In genomic region chr9:132943677-132944293, GRCh38 we compare ENCODE assay signal across 8 cellular contexts. TPM values are rescaled to one million over a fixed set of nuclear protein-coding genes. Genes with fewer than 3 reads are reported as not detected.
DNase-seq lines count a peak whose midpoint lies in the region; ATAC-seq and TF ChIP-seq lines count a peak whose summit lies in the region.

No MANE protein-coding gene starts in this region.

- in situ Hi-C loops in brain microvascular endothelial cell (cut with HindIII; ENCODE audit: low pct_ligation_motif_present, low sequenced_read_pairs), result no loop called here

- POLR2A ChIA-PET in BJ (lab: Charles Lee), result no interaction called here

- TF ChIP-seq POLR2A in lower leg skin (IDR thresholded peaks at IDR 0.05), result no peak
- TF ChIP-seq POLR2A in upper lobe of left lung (IDR thresholded peaks at IDR 0.05), result no peak

- CTCF ChIA-PET in BJ (lab: Yijun Ruan, JAX), result interaction anchor here (0.6 to 2.2 kb wide), 9 partner anchors 9 to 159 kb away, joined by 3 to 9 read pairs (median 3); no protein-coding TSS in a partner anchor

- TF ChIP-seq CTCF in BJ (IDR thresholded peaks at IDR 0.05; ENCODE audit: insufficient read depth, low read depth, low read length) (no peak), brain microvascular endothelial cell (IDR thresholded peaks at IDR 0.05; ENCODE audit: low read depth, low read length, missing control alignments) (no peak), lower leg skin (IDR thresholded peaks at IDR 0.05) (no peak), upper lobe of left lung (IDR thresholded peaks at IDR 0.05) (no peak)

- no peaks in the 10 kb centered on the region for H3K36me3 ChIP-seq in BJ (ENCODE audit: control insufficient read depth, insufficient read depth, low read length)
- peaks cover 4% of the 10 kb centered on the region for H3K36me3 ChIP-seq in MG63
- peaks cover 3% of the 10 kb centered on the region for H3K36me3 ChIP-seq in brain microvascular endothelial cell (replicated peaks)
- H3K36me3 ChIP-seq in upper lobe of left lung, result no peaks in the 10 kb centered on the region

- no peak for DNase-seq in BJ (ENCODE audit: low read depth)
- no peak for DNase-seq in MG63
- no peak for DNase-seq in brain microvascular endothelial cell
- DNase-seq in lower leg skin (ENCODE audit: low spot score in 2 of 2), result no peak
- DNase-seq in upper lobe of left lung, result no peak
- no peak for DNase-seq in NCI-H146 (lab: John Stamatoyannopoulos, UW)

- WGBS in lower leg skin, 2 donors, result 1 to 3% methylated on average over 16 to 24 of the region's 24 CpGs
- 1 to 2% methylated on average over 16 to 21 of the region's 24 CpGs for WGBS in upper lobe of left lung, 2 donors

- TF ChIP-seq EP300 in upper lobe of left lung (IDR thresholded peaks at IDR 0.05), result no peak

- H3K4me3 ChIP-seq in BJ (ENCODE audit: low read depth, low read length), result peak overlapping the region; percentile 94
- peak overlapping the region; percentile 99 for H3K4me3 ChIP-seq in MG63
- peak overlapping the region; percentile 95 for H3K4me3 ChIP-seq in brain microvascular endothelial cell (ENCODE audit: low read depth, low read length)
- H3K4me3 ChIP-seq in lower leg skin (ENCODE audit: low read depth, poor library complexity, severe bottlenecking), result peak overlapping the region; percentile 98
- peak overlapping the region; percentile 96 to 100 (median 99) for H3K4me3 ChIP-seq in upper lobe of left lung

- intact Hi-C loops in lower leg skin (cut with DNase I; ENCODE audit: low total_unique reads), result no loop called here

- peaks cover 20 to 30% (median 24%) of the 10 kb centered on the region in 4 donors for H3K4me1 ChIP-seq in upper lobe of left lung

- H3K27ac ChIP-seq in brain microvascular endothelial cell (peak overlapping the region; percentile 100), upper lobe of left lung (peak overlapping the region; percentile 94 to 98 (median 97))

- H3K27me3 ChIP-seq in BJ (ENCODE audit: control insufficient read depth, insufficient read depth, low read length) (no peaks in the 10 kb centered on the region), MG63 (no peaks in the 10 kb centered on the region), brain microvascular endothelial cell (replicated peaks) (no peaks in the 10 kb centered on the region), upper lobe of left lung (no peaks in the 10 kb centered on the region)

- no peaks in the 10 kb centered on the region for H3K9me3 ChIP-seq in MG63
- no peaks in the 10 kb centered on the region for H3K9me3 ChIP-seq in upper lobe of left lung

- peak; percentile 10 for ATAC-seq in GM19455 (IDR thresholded peaks at IDR 0.05; ENCODE audit: unreplicated experiment)
- peak in 1 of 2 donors; percentile 1 for ATAC-seq in upper lobe of left lung (ENCODE audit: low FRiP score in 2 of 2)
- ATAC-seq in activated CD4-positive, CD25-positive, alpha-beta regulatory T cell treated with anti-CD3 and anti-CD28 coated beads, Interleukin-2, amount 50 U/mL, for 24 hours, result no peak

RNA-seq across cellular contexts. Expression of gene TSC1, which starts 0.6 kb away (rescaled TPM):
- polyA plus RNA-seq in BJ (2011; rRNA removed), result 45.2 and 45.6 TPM in 2 replicates
- 58.2 and 81.1 TPM in 2 replicates for polyA minus RNA-seq in BJ (2011; rRNA and poly(A)+ RNA removed)
- 6.5 and 15.3 TPM in 2 replicates for total RNA-seq in MG63 (2014; rRNA removed; shearing (Covaris generic); ENCODE audit: low replicate concordance)
- 10 to 100 TPM; 27.1 to 67.7 (median 32.5) TPM for total RNA-seq in lower leg skin
- total RNA-seq in upper lobe of left lung, result 100 to 1,000 TPM in 1 of 6 donors, 10 to 100 TPM in 5; 34.4 to 185 (median 50.0) TPM

RNA-seq across cellular contexts. Expression of gene GFI1B, which starts 34.7 kb away (rescaled TPM):
- 0.16 TPM in 1 of 2 replicates, not detected in the other for polyA plus RNA-seq in BJ (2011; rRNA removed)
- polyA minus RNA-seq in BJ (2011; rRNA and poly(A)+ RNA removed), result not detected in 2 replicates
- not detected in 2 replicates for total RNA-seq in MG63 (2014; rRNA removed; shearing (Covaris generic); ENCODE audit: low replicate concordance)
- under 1 TPM in 2 of 4 donors, not detected in 2; 0.13 to 0.38 TPM for total RNA-seq in lower leg skin
- total RNA-seq in upper lobe of left lung, result 1 to 10 TPM in 5 of 6 donors, under 1 TPM in 1; 0.97 to 3.5 (median 1.9) TPM
